Comparison of ENCODE assay signal across 25 cellular contexts in the genomic region with DNA sequence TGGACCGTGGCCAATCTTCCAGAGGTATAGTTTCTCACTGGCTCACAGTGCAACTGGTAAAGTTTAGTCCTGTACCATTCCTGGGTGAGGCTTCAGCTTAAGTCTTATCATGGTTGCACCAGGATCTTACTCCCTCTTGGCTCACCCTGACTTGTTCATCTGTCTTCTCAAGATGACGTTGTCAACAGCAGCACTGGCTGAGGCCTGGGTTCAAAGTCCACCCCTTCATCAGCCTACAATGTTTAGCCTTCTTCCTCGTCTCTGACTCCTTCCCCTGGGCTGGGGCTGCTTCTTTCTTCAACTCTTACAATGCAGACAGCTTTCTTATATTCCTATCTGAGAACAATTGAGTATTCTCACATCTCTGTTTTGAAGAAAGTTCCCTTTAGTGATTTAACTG.
"Had no signal": no experiment of that assay in that cellular context is flagged by ENCODE, and none has a peak within 500 bp of the region (broad histone marks: within the 10 kb centered on the region; RNA-seq: fewer than 3 reads in every experiment).

No MANE protein-coding gene starts in this region.

- H3K4me2 ChIP-seq: neural progenitor cell had no signal

- H3K27me3 ChIP-seq: breast epithelium, foreskin keratinocyte, neural progenitor cell, vagina had no signal

- H3K4me1 ChIP-seq: foreskin keratinocyte, vagina had no signal

- H3K4me3 ChIP-seq: breast epithelium, esophagus muscularis mucosa, left ventricle myocardium inferior, neural progenitor cell, thoracic aorta, vagina had no signal

- H3K9me3 ChIP-seq: breast epithelium, esophagus muscularis mucosa, left ventricle myocardium inferior, thoracic aorta, vagina had no signal

- FAIRE-seq: islet of Langerhans had no signal

- DNase-seq: activated CD4-positive, alpha-beta T cell treated with anti-CD3 and anti-CD28 coated beads, Interleukin-2, amount 50 U/mL, for 1 hour; activated CD4-positive, CD25-positive, alpha-beta regulatory T cell treated with anti-CD3 and anti-CD28 coated beads, Interleukin-2, amount 50 U/mL, for 72 hours; activated CD8-positive, alpha-beta T cell treated with anti-CD3 and anti-CD28 coated beads for 36 hours; activated gamma-delta T cell treated with Interleukin-2 at 50 U/mL for 16 hours; activated naive CD4-positive, alpha-beta T cell treated with anti-CD3 and anti-CD28 coated beads, Interleukin-2, amount 50 U/mL, for 16 hours; activated naive CD8-positive, alpha-beta T cell treated with anti-CD3 and anti-CD28 coated beads, Interleukin-2, amount 50 U/mL, for 24 hours; activated T-cell treated with anti-CD3 and anti-CD28 coated beads, Interleukin-2, amount 50 U/mL, for 4 hours; central memory CD4-positive, alpha-beta T cell; endodermal cell; foreskin keratinocyte; left ventricle myocardium inferior; natural killer cell; posterior cingulate gyrus; right cardiac atrium; stimulated activated CD4-positive, alpha-beta T cell treated with anti-CD3 and anti-CD28 coated beads, Interleukin-2, amount 100 ng/mL, for 48 hours; stimulated activated naive CD4-positive, alpha-beta T cell treated with Interleukin-2 at 50 U/mL for 16 hours; T-helper 17 cell; T1000 had no signal

- ATAC-seq: activated CD8-positive, alpha-beta T cell treated with anti-CD3 and anti-CD28 coated beads for 36 hours; activated naive CD8-positive, alpha-beta T cell treated with anti-CD3 and anti-CD28 coated beads, Interleukin-2, amount 50 U/mL, for 24 hours; activated T-cell treated with anti-CD3 and anti-CD28 coated beads, Interleukin-2, amount 50 U/mL, for 4 hours; activated T-helper 17 cell treated with anti-CD3 and anti-CD28 coated beads, Interleukin-2, amount 50 U/mL, for 72 hours; foreskin keratinocyte; natural killer cell; right cardiac atrium; T-helper 17 cell had no signal

- H3K36me3 ChIP-seq: breast epithelium, esophagus muscularis mucosa, left ventricle myocardium inferior, neural progenitor cell, thoracic aorta, vagina had no signal

- H3K27ac ChIP-seq: breast epithelium, esophagus muscularis mucosa, foreskin keratinocyte, left ventricle myocardium inferior, neural progenitor cell, thoracic aorta, vagina had no signal
